In the genomic region with DNA sequence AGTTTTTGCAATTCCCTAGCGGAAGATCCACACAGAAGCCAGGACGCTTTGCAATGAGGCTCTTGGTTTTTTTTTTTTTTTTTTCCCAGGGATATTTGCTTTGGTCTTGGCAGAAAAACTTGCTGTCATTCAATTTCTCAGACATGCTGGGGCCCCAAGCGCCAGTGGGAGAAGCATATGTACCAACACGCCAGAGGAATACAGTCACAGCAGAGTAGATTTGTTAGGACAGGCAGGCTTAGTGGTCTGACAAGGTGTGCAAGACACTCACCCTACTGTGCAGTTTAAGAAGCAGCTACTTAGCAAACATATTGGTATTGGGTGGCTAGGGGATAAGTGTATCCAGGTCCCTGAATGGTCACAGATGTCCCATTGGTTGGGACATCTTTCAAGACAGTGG, we compare ENCODE assay signal across 31 cellular contexts.
"Had no signal": no experiment of that assay in that cellular context is flagged by ENCODE, and none has a peak within 500 bp of the region (broad histone marks: within the 10 kb centered on the region; RNA-seq: fewer than 3 reads in every experiment).

No MANE protein-coding gene starts in this region.

- H3K4me1 Mint-ChIP-seq: activated CD4-positive, alpha-beta T cell treated with anti-CD3 and anti-CD28 coated beads for 36 hours; activated naive CD8-positive, alpha-beta T cell treated with anti-CD3 and anti-CD28 coated beads for 36 hours; naive B cell; stimulated activated effector memory CD8-positive, alpha-beta T cell treated with anti-CD3 and anti-CD28 coated beads, Interleukin-12 subunit alpha, Interleukin-12 subunit beta, amount 100 ng/mL, for 72 hours had no signal

- ATAC-seq: activated CD4-positive, alpha-beta T cell treated with anti-CD3 and anti-CD28 coated beads for 36 hours; activated CD8-positive, alpha-beta T cell treated with anti-CD3 and anti-CD28 coated beads, Interleukin-2, amount 10 ng/mL, durations not matched to agents 7 days and 5 days; activated T-cell treated with anti-CD3 and anti-CD28 coated beads, Interleukin-2, amount 50 U/mL, for 72 hours; body of pancreas; gastroesophageal sphincter; left cardiac atrium; left ventricle myocardium superior; sciatic nerve; stimulated activated effector memory CD8-positive, alpha-beta T cell treated with anti-CD3 and anti-CD28 coated beads, Interleukin-12 subunit alpha, Interleukin-12 subunit beta, amount 100 ng/mL, for 72 hours had no signal

- H3K9me3 ChIP-seq: adrenal gland, body of pancreas, gastroesophageal sphincter, ovary, tibial artery, uterus had no signal

- H3K27ac Mint-ChIP-seq: activated CD4-positive, alpha-beta T cell treated with anti-CD3 and anti-CD28 coated beads for 36 hours; activated CD8-positive, alpha-beta T cell treated with anti-CD3 and anti-CD28 coated beads, Interleukin-2, amount 10 ng/mL, durations not matched to agents 7 days and 5 days; activated naive CD4-positive, alpha-beta T cell treated with anti-CD3 and anti-CD28 coated beads for 36 hours; activated naive CD8-positive, alpha-beta T cell treated with anti-CD3 and anti-CD28 coated beads for 36 hours; activated T-cell treated with anti-CD3 and anti-CD28 coated beads, Interleukin-2, amount 50 U/mL, for 72 hours; naive B cell; nephron progenitor cell; progenitor cell of endocrine pancreas; stimulated activated effector memory CD8-positive, alpha-beta T cell treated with anti-CD3 and anti-CD28 coated beads, Interleukin-12 subunit alpha, Interleukin-12 subunit beta, amount 100 ng/mL, for 72 hours; stimulated activated naive CD8-positive, alpha-beta T cell treated with anti-CD3 and anti-CD28 coated beads, Interleukin-15, Interleukin-2, amounts not matched to agents 100 ng/mL and 50 ng/mL, for 24 hours had no signal

- H3K27ac ChIP-seq: adrenal gland, body of pancreas, coronary artery, gastroesophageal sphincter, hepatocyte, ovary, tibial artery, uterus had no signal

- H3K4me3 Mint-ChIP-seq: activated CD4-positive, alpha-beta T cell treated with anti-CD3 and anti-CD28 coated beads for 36 hours; activated CD8-positive, alpha-beta T cell treated with anti-CD3 and anti-CD28 coated beads, Interleukin-2, amount 10 ng/mL, durations not matched to agents 7 days and 5 days; activated naive CD4-positive, alpha-beta T cell treated with anti-CD3 and anti-CD28 coated beads for 36 hours; activated naive CD8-positive, alpha-beta T cell treated with anti-CD3 and anti-CD28 coated beads for 36 hours; activated T-cell treated with anti-CD3 and anti-CD28 coated beads, Interleukin-2, amount 50 U/mL, for 72 hours; mesothelial cell of epicardium; naive B cell; nephron progenitor cell; stimulated activated effector memory CD8-positive, alpha-beta T cell treated with anti-CD3 and anti-CD28 coated beads, Interleukin-12 subunit alpha, Interleukin-12 subunit beta, amount 100 ng/mL, for 72 hours; stimulated activated naive CD8-positive, alpha-beta T cell treated with anti-CD3 and anti-CD28 coated beads, Interleukin-15, Interleukin-2, amounts not matched to agents 100 ng/mL and 50 ng/mL, for 24 hours had no signal

- H3K79me2 ChIP-seq: hepatocyte had no signal

- DNase-seq: activated CD4-positive, alpha-beta T cell treated with anti-CD3 and anti-CD28 coated beads for 36 hours; activated CD4-positive, CD25-positive, alpha-beta regulatory T cell; activated CD8-positive, alpha-beta T cell treated with anti-CD3 and anti-CD28 coated beads, Interleukin-2, amount 10 ng/mL, durations not matched to agents 7 days and 5 days; activated naive CD4-positive, alpha-beta T cell treated with anti-CD3 and anti-CD28 coated beads for 36 hours; activated naive CD8-positive, alpha-beta T cell treated with anti-CD3 and anti-CD28 coated beads for 36 hours; activated T-cell treated with anti-CD3 and anti-CD28 coated beads for 4 hours; activated T-cell treated with anti-CD3 and anti-CD28 coated beads, Interleukin-2, amount 50 U/mL, for 72 hours; adrenal gland; aorta; body of pancreas; islet precursor cell; left cardiac atrium; left ventricle myocardium superior; naive B cell; nephron progenitor cell; ovary; retina; small intestine; stimulated activated CD4-positive, alpha-beta T cell treated with anti-CD3 and anti-CD28 coated beads, Interleukin-4, amount 100 ng/mL, for 24 hours; substantia nigra; T-helper 1 cell; tibial artery; uterus had no signal

- H3K27me3 ChIP-seq: adrenal gland, body of pancreas, hepatocyte, ovary, tibial artery, uterus had no signal

- H3K27me3 Mint-ChIP-seq: progenitor cell of endocrine pancreas had no signal

- H3K4me2 ChIP-seq: hepatocyte had no signal

- H3K9me3 Mint-ChIP-seq: activated naive CD4-positive, alpha-beta T cell treated with anti-CD3 and anti-CD28 coated beads for 36 hours; activated naive CD8-positive, alpha-beta T cell treated with anti-CD3 and anti-CD28 coated beads for 36 hours; activated T-cell treated with anti-CD3 and anti-CD28 coated beads, Interleukin-2, amount 50 U/mL, for 72 hours; nephron progenitor cell; stimulated activated effector memory CD8-positive, alpha-beta T cell treated with anti-CD3 and anti-CD28 coated beads, Interleukin-12 subunit alpha, Interleukin-12 subunit beta, amount 100 ng/mL, for 72 hours; stimulated activated naive CD8-positive, alpha-beta T cell treated with anti-CD3 and anti-CD28 coated beads, Interleukin-15, Interleukin-2, amounts not matched to agents 100 ng/mL and 50 ng/mL, for 24 hours had no signal

- H3K36me3 ChIP-seq: adrenal gland, gastroesophageal sphincter, ovary, tibial artery, uterus had no signal

- H3K4me1 ChIP-seq: adrenal gland, body of pancreas, gastroesophageal sphincter had no signal

- H3K4me3 ChIP-seq: adrenal gland, body of pancreas, coronary artery, gastroesophageal sphincter, hepatocyte, ovary, tibial artery, uterus had no signal

- H3K36me3 Mint-ChIP-seq: activated naive CD8-positive, alpha-beta T cell treated with anti-CD3 and anti-CD28 coated beads for 36 hours; mesothelial cell of epicardium; naive B cell; stimulated activated effector memory CD8-positive, alpha-beta T cell treated with anti-CD3 and anti-CD28 coated beads, Interleukin-12 subunit alpha, Interleukin-12 subunit beta, amount 100 ng/mL, for 72 hours had no signal

- H2AFZ ChIP-seq: hepatocyte had no signal
